In the genomic region with DNA sequence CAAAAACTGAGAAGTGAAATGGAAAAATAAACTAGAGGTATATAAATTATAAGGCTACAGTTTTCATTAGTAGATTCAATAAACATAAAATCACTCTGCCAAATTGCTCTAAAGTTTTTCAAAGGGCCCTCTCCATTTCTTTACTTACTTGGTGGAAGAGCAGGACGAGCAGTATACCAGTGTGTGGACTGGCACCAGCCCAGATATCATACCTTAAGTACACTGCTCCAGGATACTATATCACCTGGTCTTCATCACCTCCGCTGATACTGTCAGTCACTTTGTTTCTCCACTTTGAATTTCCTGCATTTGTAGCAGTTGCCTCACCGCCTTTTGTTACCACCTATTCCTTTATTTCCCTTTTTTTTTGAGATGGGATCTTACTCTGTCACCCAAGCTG, we compare ENCODE assay signal across 29 cellular contexts.
"Had no signal": no experiment of that assay in that cellular context is flagged by ENCODE, and none has a peak within 500 bp of the region (broad histone marks: within the 10 kb centered on the region; RNA-seq: fewer than 3 reads in every experiment).

No MANE protein-coding gene starts in this region.

- DNase-seq: hypothalamus; immature natural killer cell; kidney; left colon; left lung; mesendoderm; naive B cell; natural killer cell; nephron progenitor cell; occipital lobe; stimulated activated CD4-positive, alpha-beta T cell treated with anti-CD3 and anti-CD28 coated beads, Interleukin-12 subunit alpha, Interleukin-12 subunit beta, amount 100 ng/mL, for 4 hours; stimulated activated CD4-positive, alpha-beta T cell treated with anti-CD3 and anti-CD28 coated beads, Interleukin-15, amount 100 ng/mL, for 24 hours; stimulated activated CD4-positive, alpha-beta T cell treated with anti-CD3 and anti-CD28 coated beads, Interleukin-2, amount 100 ng/mL, for 24 hours; stimulated activated CD4-positive, alpha-beta T cell treated with anti-CD3 and anti-CD28 coated beads, Interleukin-4, amount 100 ng/mL, for 1 hour; stimulated activated naive B cell treated with anti-CD40 and anti-IgM and Interleukin-4, amounts not matched to agents 10 μg/mL and 1 μg/mL and 100 μg/mL, for 72 hours; stimulated activated naive CD8-positive, alpha-beta T cell treated with anti-CD3 and anti-CD28 coated beads, Interleukin-15, Interleukin-2, amounts not matched to agents 100 U/mL and 50 U/mL, for 24 hours; stomach; testis; thyroid gland; transverse colon; upper lobe of left lung had no signal

- H2AFZ ChIP-seq: parathyroid adenoma had no signal

- H3K4me3 ChIP-seq: left lung, lung, right atrium auricular region, skin epidermis, stomach, testis, thyroid gland, transverse colon, upper lobe of left lung, vagina had no signal

- H3K27me3 Mint-ChIP-seq: naive B cell; stimulated activated naive B cell treated with anti-CD40 and anti-IgM and Interleukin-4, amounts not matched to agents 10 μg/mL and 1 μg/mL and 100 μg/mL, for 72 hours had no signal

- H3K79me2 ChIP-seq: parathyroid adenoma had no signal

- H3K4me1 ChIP-seq: testis had no signal

- H3K27ac Mint-ChIP-seq: mesothelial cell of epicardium; nephron progenitor cell; stimulated activated naive B cell treated with anti-CD40 and anti-IgM and Interleukin-4, amounts not matched to agents 10 μg/mL and 1 μg/mL and 100 μg/mL, for 72 hours had no signal

- H3K27ac ChIP-seq: parathyroid adenoma, right atrium auricular region, skin epidermis, stomach, testis, thyroid gland, transverse colon, upper lobe of left lung, vagina had no signal

- H3K9me3 Mint-ChIP-seq: immature natural killer cell; mesothelial cell of epicardium; naive B cell; natural killer cell; nephron progenitor cell; stimulated activated naive B cell treated with anti-CD40 and anti-IgM and Interleukin-4, amounts not matched to agents 10 μg/mL and 1 μg/mL and 100 μg/mL, for 72 hours had no signal

- FAIRE-seq: islet of Langerhans, kidney had no signal

- ATAC-seq: left colon; left lung; natural killer cell; sciatic nerve; stimulated activated naive B cell treated with anti-CD40 and anti-IgM and Interleukin-4, amounts not matched to agents 10 μg/mL and 1 μg/mL and 100 μg/mL, for 72 hours; stimulated activated naive CD8-positive, alpha-beta T cell treated with anti-CD3 and anti-CD28 coated beads, Interleukin-15, Interleukin-2, amounts not matched to agents 100 U/mL and 50 U/mL, for 24 hours had no signal

- H3K36me3 ChIP-seq: thyroid gland had no signal

- H3K4me3 Mint-ChIP-seq: immature natural killer cell; mesothelial cell of epicardium; natural killer cell; nephron progenitor cell; stimulated activated naive B cell treated with anti-CD40 and anti-IgM and Interleukin-4, amounts not matched to agents 10 μg/mL and 1 μg/mL and 100 μg/mL, for 72 hours had no signal

- H3K9ac ChIP-seq: parathyroid adenoma had no signal

- H3K27me3 ChIP-seq: left lung, right atrium auricular region, stomach, testis, thyroid gland, transverse colon, upper lobe of left lung, vagina had no signal

- H3K9me3 ChIP-seq: left lung, right atrium auricular region, stomach, testis, thyroid gland, transverse colon, upper lobe of left lung, vagina had no signal
